In genomic region chr10:94663061-94663460, GRCh38 we compare ENCODE assay signal across 5 cellular contexts. TPM values are rescaled to one million over a fixed set of nuclear protein-coding genes. Genes with fewer than 3 reads are reported as not detected.
"Had no signal": no experiment of that assay in that cellular context is flagged by ENCODE, and none has a peak within 500 bp of the region (broad histone marks: within the 10 kb centered on the region; RNA-seq: fewer than 3 reads in every experiment).

No MANE protein-coding gene starts in this region.

RNA-seq across cellular contexts. Expression of gene CYP2C18, which starts 20.5 kb away (rescaled TPM):
- total RNA-seq: M059J, PC-3, Right ventricle myocardium superior, SJSA1 had no signal
- polyA plus RNA-seq: SK-N-SH had no signal
